8 cellular contexts compared by ENCODE assay signal in the genomic region with DNA sequence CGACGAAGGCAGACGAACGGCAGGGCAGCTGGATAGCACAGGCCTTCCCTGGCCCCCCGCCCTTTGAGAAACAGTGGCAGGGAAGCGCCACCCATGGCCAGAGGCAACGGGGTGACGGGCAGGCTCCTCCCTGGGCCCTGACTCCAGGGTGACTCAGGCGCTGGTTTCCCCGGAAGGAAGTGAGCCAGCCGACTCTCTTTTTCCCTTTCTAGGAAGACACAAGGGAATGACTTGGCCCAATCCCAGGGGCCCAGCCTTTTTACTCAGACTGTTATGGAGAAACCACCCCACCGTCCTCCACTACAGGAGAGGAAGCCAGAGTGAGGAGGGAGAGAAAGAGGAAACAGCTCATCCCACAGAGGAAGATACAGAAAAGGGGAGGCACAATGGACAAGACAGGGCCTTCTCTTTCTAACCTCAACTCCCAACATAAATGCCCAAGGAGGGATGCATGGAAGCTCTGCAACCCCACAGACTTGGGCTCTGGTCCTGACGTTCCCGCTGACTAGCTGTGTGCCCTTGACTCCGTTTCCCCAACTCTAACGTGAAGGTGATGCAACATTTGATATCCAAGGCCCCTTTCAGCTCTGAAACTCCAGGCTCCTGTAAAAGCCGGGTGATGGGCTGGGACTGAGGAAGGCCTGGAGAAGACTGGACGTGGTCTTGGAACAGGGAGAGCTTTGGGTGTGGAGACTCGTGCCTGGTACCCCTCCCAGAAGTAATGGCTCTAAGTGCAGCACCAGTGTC. TPM values are rescaled to one million over a fixed set of nuclear protein-coding genes. Genes with fewer than 3 reads are reported as not detected.
DNase-seq lines count a peak whose midpoint lies in the region; ATAC-seq and TF ChIP-seq lines count a peak whose summit lies in the region.

No MANE protein-coding gene starts in this region.

- no peaks in the 10 kb centered on the region for H3F3A ChIP-seq in GM23338 (replicated peaks; ENCODE audit: low read depth)

- H3K27ac ChIP-seq in GM23338 (ENCODE audit: low read depth) (peak overlapping the region; percentile 69; the same call in 1 of the 2 replicates), foreskin keratinocyte (peak overlapping the region; percentile 74)

- no peaks in the 10 kb centered on the region for H3K9me2 ChIP-seq in GM23338 (ENCODE audit: insufficient read depth)

- no peaks in the 10 kb centered on the region for H3K27me3 ChIP-seq in GM23338 (ENCODE audit: insufficient read depth)
- no peaks in the 10 kb centered on the region for H3K27me3 ChIP-seq in foreskin keratinocyte

- no peak overlapping the region for H3K4me3 ChIP-seq in GM23338

- TF ChIP-seq CTCF in GM23338 (conservative IDR thresholded peaks at IDR 0.05; ENCODE audit: low read depth in 2 of 2) (no peak), foreskin keratinocyte (conservative IDR thresholded peaks at IDR 0.05) (peak; percentile 10)

- no peak overlapping the region for H3K4me3 Mint-ChIP-seq in GM23338

- H3K4me2 ChIP-seq in GM23338 = no peak overlapping the region

- no peaks in the 10 kb centered on the region for H3K9me3 Mint-ChIP-seq in GM23338

- peaks cover 1% of the 10 kb centered on the region for H3K27me3 Mint-ChIP-seq in GM23338 (ENCODE audit: insufficient read depth, low read depth, poor library complexity)

- H3K4me1 ChIP-seq in GM23338 (ENCODE audit: insufficient read depth) (peaks cover 41% of the 10 kb centered on the region), foreskin keratinocyte (peaks cover 82% of the 10 kb centered on the region)

- H4K20me1 ChIP-seq in GM23338 (replicated peaks; ENCODE audit: insufficient read depth) = peaks cover 70% of the 10 kb centered on the region

- no peak overlapping the region for H2AFZ ChIP-seq in GM23338

- no peaks in the 10 kb centered on the region for H3K36me3 ChIP-seq in GM23338 (ENCODE audit: insufficient read depth)

- DNase-seq in GM23338 (ENCODE audit: low spot score) (no peak), SW 1271 (lab: John Stamatoyannopoulos, UW) (peak; percentile 97 to 98), foreskin keratinocyte (peak; percentile 99), sciatic nerve (ENCODE audit: low spot score) (peak; percentile 87), cerebellar nuclear complex (lab: John Stamatoyannopoulos, UW) (no peak), putamen (ENCODE audit: low spot score) (no peak), NCI-H345 (lab: John Stamatoyannopoulos, UW) (no peak)

- peak overlapping the region; percentile 80 for H3K27ac Mint-ChIP-seq in GM23338

- ATAC-seq in GM23338 = no peak
- ATAC-seq in foreskin keratinocyte = peak; percentile 87
- peak; percentile 23 for ATAC-seq in sciatic nerve
- ATAC-seq in GM21360 (IDR thresholded peaks at IDR 0.05; ENCODE audit: unreplicated experiment) = no peak

- peaks cover 100% of the 10 kb centered on the region for H3K79me2 ChIP-seq in GM23338 (replicated peaks; ENCODE audit: insufficient read depth)

- intact Hi-C loops in sciatic nerve (cut with DNase I) = no loop called here

- peaks cover 26% of the 10 kb centered on the region; the same call in 2 of the 3 replicates for H3K36me3 Mint-ChIP-seq in GM23338 (ENCODE audit: low read depth)

- peaks cover 62% of the 10 kb centered on the region for H3K4me1 Mint-ChIP-seq in GM23338

TF ChIP-seq in GM23338, 12 proteins besides CTCF, POLR2A, EP300 and RAD21:
- TF ChIP-seq STAT1 (IDR thresholded peaks at IDR 0.05; ENCODE audit: unreplicated experiment) (no peak), NANOG (IDR thresholded peaks at IDR 0.05; ENCODE audit: borderline replicate concordance) (no peak), JUNB (IDR thresholded peaks at IDR 0.05; ENCODE audit: unreplicated experiment) (no peak), EZH2 (IDR thresholded peaks at IDR 0.05; ENCODE audit: low read depth, unreplicated experiment) (no peak)
- TF ChIP-seq, protein P1, sequence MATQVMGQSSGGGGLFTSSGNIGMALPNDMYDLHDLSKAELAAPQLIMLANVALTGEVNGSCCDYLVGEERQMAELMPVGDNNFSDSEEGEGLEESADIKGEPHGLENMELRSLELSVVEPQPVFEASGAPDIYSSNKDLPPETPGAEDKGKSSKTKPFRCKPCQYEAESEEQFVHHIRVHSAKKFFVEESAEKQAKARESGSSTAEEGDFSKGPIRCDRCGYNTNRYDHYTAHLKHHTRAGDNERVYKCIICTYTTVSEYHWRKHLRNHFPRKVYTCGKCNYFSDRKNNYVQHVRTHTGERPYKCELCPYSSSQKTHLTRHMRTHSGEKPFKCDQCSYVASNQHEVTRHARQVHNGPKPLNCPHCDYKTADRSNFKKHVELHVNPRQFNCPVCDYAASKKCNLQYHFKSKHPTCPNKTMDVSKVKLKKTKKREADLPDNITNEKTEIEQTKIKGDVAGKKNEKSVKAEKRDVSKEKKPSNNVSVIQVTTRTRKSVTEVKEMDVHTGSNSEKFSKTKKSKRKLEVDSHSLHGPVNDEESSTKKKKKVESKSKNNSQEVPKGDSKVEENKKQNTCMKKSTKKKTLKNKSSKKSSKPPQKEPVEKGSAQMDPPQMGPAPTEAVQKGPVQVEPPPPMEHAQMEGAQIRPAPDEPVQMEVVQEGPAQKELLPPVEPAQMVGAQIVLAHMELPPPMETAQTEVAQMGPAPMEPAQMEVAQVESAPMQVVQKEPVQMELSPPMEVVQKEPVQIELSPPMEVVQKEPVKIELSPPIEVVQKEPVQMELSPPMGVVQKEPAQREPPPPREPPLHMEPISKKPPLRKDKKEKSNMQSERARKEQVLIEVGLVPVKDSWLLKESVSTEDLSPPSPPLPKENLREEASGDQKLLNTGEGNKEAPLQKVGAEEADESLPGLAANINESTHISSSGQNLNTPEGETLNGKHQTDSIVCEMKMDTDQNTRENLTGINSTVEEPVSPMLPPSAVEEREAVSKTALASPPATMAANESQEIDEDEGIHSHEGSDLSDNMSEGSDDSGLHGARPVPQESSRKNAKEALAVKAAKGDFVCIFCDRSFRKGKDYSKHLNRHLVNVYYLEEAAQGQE (IDR thresholded peaks at IDR 0.05; ENCODE audit: unreplicated experiment) = no peak

RNA-seq across cellular contexts. Expression of a gene that starts 27.9 kb away (rescaled TPM):
- 257 and 280 TPM in 2 replicates for total RNA-seq in GM23338 (2014; rRNA removed; shearing (Covaris generic))
- polyA plus RNA-seq in GM23338 (2016; fragmentation: Nextera tagmentation; extraction: Ambion mirVana) = 121 and 129 TPM in 2 replicates
- 687 and 748 TPM in 2 replicates for total RNA-seq in foreskin keratinocyte
- polyA plus RNA-seq in foreskin keratinocyte = 401 and 426 TPM in 2 replicates
- 216 TPM for total RNA-seq in sciatic nerve

Comparison
In these comparisons a context has a peak if more than half of its experiments do, and no peak if none do; other contexts are left out.
1. ATAC-seq: peak in foreskin keratinocyte (single experiment) and sciatic nerve (single experiment); none in GM23338 (single experiment) and GM21360 (single experiment).
2. DNase-seq: peak in SW 1271 (2 of 2), foreskin keratinocyte (2 of 2) and sciatic nerve (single experiment); none in GM23338 (single experiment), cerebellar nuclear complex (0 of 2), putamen (single experiment) and NCI-H345 (single experiment).